9 cellular contexts compared by ENCODE assay signal in the genomic region with DNA sequence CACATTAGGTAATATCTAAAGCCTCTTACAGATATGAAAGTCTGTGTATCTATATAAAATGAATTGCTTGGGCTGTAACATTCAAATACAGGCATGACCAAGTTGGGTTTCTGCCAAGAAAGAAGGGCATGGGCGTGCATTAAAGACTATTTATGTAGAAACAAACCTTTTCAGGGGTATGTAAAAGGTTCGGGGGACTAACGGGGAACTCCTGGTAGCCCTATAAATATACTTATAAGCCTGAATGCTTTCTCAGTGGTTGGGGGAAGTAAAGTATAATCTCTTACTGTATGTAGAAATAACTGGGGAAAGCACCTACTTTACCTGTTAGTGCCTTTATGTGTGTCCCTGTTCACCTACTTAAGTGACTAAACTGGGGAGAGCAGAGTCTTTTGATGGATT.
A peak's percentile ranks its signal among the peaks of the same experiment; 100 is the strongest.
DNase-seq lines count a peak whose midpoint lies in the region; ATAC-seq and TF ChIP-seq lines count a peak whose summit lies in the region.
"Had no signal": no experiment of that assay in that cellular context is flagged by ENCODE, and none has a peak within 500 bp of the region (broad histone marks: within the 10 kb centered on the region; RNA-seq: fewer than 3 reads in every experiment).

No MANE protein-coding gene starts in this region.

- DNase-seq in GM12864 (ENCODE audit: low read depth) (peak; percentile 82), NCI-H524 (lab: John Stamatoyannopoulos, UW) (no peak), SK-N-DZ (ENCODE audit: low spot score) (no peak), immature natural killer cell (no peak)
- no peak for DNase-seq in activated naive CD8-positive, alpha-beta T cell treated with anti-CD3 and anti-CD28 coated beads, Interleukin-2, amount 50 U/mL, for 24 hours
- no peak for DNase-seq in effector CD4-positive, alpha-beta T cell

- peaks cover 70% of the 10 kb centered on the region for H3K4me1 Mint-ChIP-seq in activated naive CD8-positive, alpha-beta T cell treated with anti-CD3 and anti-CD28 coated beads, Interleukin-2, amount 50 U/mL, for 24 hours
- peaks cover 2 to 3% of the 10 kb centered on the region in 2 donors for H3K4me1 Mint-ChIP-seq in immature natural killer cell

- TF ChIP-seq CTCF in GM12864 (IDR thresholded peaks at IDR 0.05; ENCODE audit: low read depth, low read length, missing control alignments) = no peak

- peak; percentile 98 for ATAC-seq in GM19395 (IDR thresholded peaks at IDR 0.05; ENCODE audit: unreplicated experiment)
- ATAC-seq in HG03045 (IDR thresholded peaks at IDR 0.05; ENCODE audit: unreplicated experiment) = peak; percentile 97
- ATAC-seq in activated naive CD8-positive, alpha-beta T cell treated with anti-CD3 and anti-CD28 coated beads, Interleukin-2, amount 50 U/mL, for 24 hours = peak; percentile 93

- H3K36me3 Mint-ChIP-seq in activated naive CD8-positive, alpha-beta T cell treated with anti-CD3 and anti-CD28 coated beads, Interleukin-2, amount 50 U/mL, for 24 hours (ENCODE audit: low read depth) = peaks cover 1% of the 10 kb centered on the region
- H3K36me3 Mint-ChIP-seq in immature natural killer cell = no peaks in the 10 kb centered on the region

- no peaks in the 10 kb centered on the region for H3K27me3 Mint-ChIP-seq in activated naive CD8-positive, alpha-beta T cell treated with anti-CD3 and anti-CD28 coated beads, Interleukin-2, amount 50 U/mL, for 24 hours
- H3K27me3 Mint-ChIP-seq in immature natural killer cell (ENCODE audit: low read depth in 3 of 3) = peaks cover 0 to 5% (median 0%) of the 10 kb centered on the region in 3 donors

- no peak overlapping the region for H3K4me3 ChIP-seq in GM12864 (ENCODE audit: low read depth, low read length)
- H3K4me3 ChIP-seq: SJSA1 had no signal

- peak overlapping the region; percentile 75 for H3K27ac Mint-ChIP-seq in activated naive CD8-positive, alpha-beta T cell treated with anti-CD3 and anti-CD28 coated beads, Interleukin-2, amount 50 U/mL, for 24 hours
- no peak overlapping the region for H3K27ac Mint-ChIP-seq in immature natural killer cell

- no peak overlapping the region for H3K4me3 Mint-ChIP-seq in activated naive CD8-positive, alpha-beta T cell treated with anti-CD3 and anti-CD28 coated beads, Interleukin-2, amount 50 U/mL, for 24 hours
- no peak overlapping the region for H3K4me3 Mint-ChIP-seq in immature natural killer cell

- H3K9me3 Mint-ChIP-seq in activated naive CD8-positive, alpha-beta T cell treated with anti-CD3 and anti-CD28 coated beads, Interleukin-2, amount 50 U/mL, for 24 hours = no peaks in the 10 kb centered on the region
- H3K9me3 Mint-ChIP-seq in immature natural killer cell = no peaks in the 10 kb centered on the region
